Comparison of ENCODE assay signal across 9 cellular contexts in genomic region chr1:109773203-109773899, GRCh38. TPM values are rescaled to one million over a fixed set of nuclear protein-coding genes. Genes with fewer than 3 reads are reported as not detected.
DNase-seq lines count a peak whose midpoint lies in the region; ATAC-seq and TF ChIP-seq lines count a peak whose summit lies in the region.
"Had no signal": no experiment of that assay in that cellular context is flagged by ENCODE, and none has a peak within 500 bp of the region (broad histone marks: within the 10 kb centered on the region; RNA-seq: fewer than 3 reads in every experiment).

No MANE protein-coding gene starts in this region.

- BruUV-seq in Panc1 (replicated peaks; lab: Mats Ljungman, UMichigan) = no TSS peak

- CTCF ChIA-PET in Panc1 (lab: Charles Lee) = interaction anchor here (0.6 to 2.1 kb wide), 2 partner anchors 133 to 346 kb away, joined by 17 read pairs; no protein-coding TSS in a partner anchor

- DNase-seq in COLO829 (ENCODE audit: low spot score) (peak; percentile 63), GM20000 (ENCODE audit: low spot score) (peak; percentile 79), LHCN-M2 (ENCODE audit: low read depth) (peak; percentile 80), Panc1 (ENCODE audit: low read depth, low spot score) (peak; percentile 51), fibroblast of pulmonary artery (ENCODE audit: low read depth) (peak; percentile 92), nucleus accumbens (lab: John Stamatoyannopoulos, UW) (peak in 51 of 56 donors; percentile 17 to 87 (median 62)), thyroid gland (peak; percentile 85 to 88)
- peak; percentile 71 to 77 for DNase-seq in activated T-cell treated with anti-CD3 and anti-CD28 coated beads, Interleukin-2, amount 50 U/mL, for 72 hours

- H3K27me3 Mint-ChIP-seq in activated T-cell treated with anti-CD3 and anti-CD28 coated beads, Interleukin-2, amount 50 U/mL, for 72 hours (ENCODE audit: low read depth) = peaks cover 8% of the 10 kb centered on the region

- H3K9me3 ChIP-seq in Panc1 (ENCODE audit: control insufficient read depth, insufficient read depth, low read depth, low read length) = no peaks in the 10 kb centered on the region
- no peaks in the 10 kb centered on the region for H3K9me3 ChIP-seq in thyroid gland

- TF ChIP-seq POLR2A in thyroid gland (IDR thresholded peaks at IDR 0.05) = no peak

- H3K27ac Mint-ChIP-seq in activated T-cell treated with anti-CD3 and anti-CD28 coated beads, Interleukin-2, amount 50 U/mL, for 72 hours = no peak overlapping the region
- H3K27ac Mint-ChIP-seq: T-helper 1 cell treated with Interleukin-12 subunit alpha and Interleukin-12 subunit beta and Interleukin-4 antibody, amounts not matched to agents 30 μg/mL and 1 μg/mL, for 36 hours had no signal

- peaks cover 8% of the 10 kb centered on the region for H3K4me1 Mint-ChIP-seq in activated T-cell treated with anti-CD3 and anti-CD28 coated beads, Interleukin-2, amount 50 U/mL, for 72 hours (ENCODE audit: low read depth)

- H3K36me3 ChIP-seq in Panc1 (ENCODE audit: control insufficient read depth, insufficient read depth, low read length) (no peaks in the 10 kb centered on the region), thyroid gland (no peaks in the 10 kb centered on the region)

- H3K4me1 ChIP-seq in Panc1 (ENCODE audit: control insufficient read depth, insufficient read depth, low read length) (peaks cover 26% of the 10 kb centered on the region), thyroid gland (peaks cover 0 to 21% of the 10 kb centered on the region in 2 donors)

- H3K36me3 Mint-ChIP-seq in activated T-cell treated with anti-CD3 and anti-CD28 coated beads, Interleukin-2, amount 50 U/mL, for 72 hours (ENCODE audit: insufficient read depth in 2 of 2) = no peaks in the 10 kb centered on the region

- POLR2A ChIA-PET in Panc1 (lab: Charles Lee) = no interaction called here

- WGBS in thyroid gland, 2 donors = 36 to 65% methylated on average over 12 to 13 of the region's 17 CpGs

- no peak overlapping the region for H3K4me3 Mint-ChIP-seq in activated T-cell treated with anti-CD3 and anti-CD28 coated beads, Interleukin-2, amount 50 U/mL, for 72 hours
- H3K4me3 Mint-ChIP-seq: T-helper 1 cell treated with Interleukin-12 subunit alpha and Interleukin-12 subunit beta and Interleukin-4 antibody, amounts not matched to agents 30 μg/mL and 1 μg/mL, for 36 hours had no signal

- H3K27ac ChIP-seq in Panc1 (ENCODE audit: low read length) (no peak overlapping the region), thyroid gland (no peak overlapping the region)

- no peaks in the 10 kb centered on the region for H3K27me3 ChIP-seq in Panc1 (ENCODE audit: control insufficient read depth, insufficient read depth, low read length)
- no peaks in the 10 kb centered on the region for H3K27me3 ChIP-seq in thyroid gland

- peak; percentile 85 for ATAC-seq in Panc1
- ATAC-seq in activated T-cell treated with anti-CD3 and anti-CD28 coated beads, Interleukin-2, amount 50 U/mL, for 72 hours (replicated peaks in 1 of 2) = peak; percentile 81 to 83

- peak; percentile 80 for TF ChIP-seq CTCF in GM20000 (IDR thresholded peaks at IDR 0.05; ENCODE audit: extremely low read depth, missing control alignments)
- TF ChIP-seq CTCF in Panc1 (IDR thresholded peaks at IDR 0.05) = peak; percentile 90
- peak; percentile 96 for TF ChIP-seq CTCF in fibroblast of pulmonary artery (IDR thresholded peaks at IDR 0.05; ENCODE audit: low read length, missing control alignments)
- TF ChIP-seq CTCF in thyroid gland (IDR thresholded peaks at IDR 0.05) = peak; percentile 54 to 96 (median 94)

- in situ Hi-C loops in Panc1 (cut with HindIII; ENCODE audit: low pct_unique_long_range_greater_than_20kb, low sequenced_read_pairs) = no loop called here

- H3K9me3 Mint-ChIP-seq in activated T-cell treated with anti-CD3 and anti-CD28 coated beads, Interleukin-2, amount 50 U/mL, for 72 hours = no peaks in the 10 kb centered on the region
- H3K9me3 Mint-ChIP-seq: T-helper 1 cell treated with Interleukin-12 subunit alpha and Interleukin-12 subunit beta and Interleukin-4 antibody, amounts not matched to agents 30 μg/mL and 1 μg/mL, for 36 hours had no signal

- intact Hi-C loops in Panc1 (cut with micrococcal nuclease; ENCODE audit: unreplicated experiment) = loop anchor here (2.0 to 5.0 kb wide), 2 partner anchors 131 to 226 kb away; partner anchors contain the start of gene GNAI3
- intact Hi-C loops in thyroid gland (cut with DNase I) = loop anchor here (2.0 kb wide), 1 partner anchor 133 kb away; no protein-coding TSS in a partner anchor

- no peak overlapping the region for H3K4me3 ChIP-seq in Panc1 (ENCODE audit: low read depth in 2 of 2, low read length in 2 of 2)
- H3K4me3 ChIP-seq in fibroblast of pulmonary artery (replicated peaks; ENCODE audit: low read depth, low read length) = no peak overlapping the region
- no peak overlapping the region for H3K4me3 ChIP-seq in thyroid gland (replicated peaks in 1 of 3)

RNA-seq across cellular contexts. Expression of gene EPS8L3, which starts 9.6 kb away (rescaled TPM):
- total RNA-seq in LHCN-M2 (2014; rRNA removed) = not detected in 2 replicates
- not detected for polyA plus RNA-seq in LHCN-M2 (2012)
- total RNA-seq in Panc1 (2021; ENCODE audit: unreplicated experiment) = not detected
- polyA plus RNA-seq in Panc1 (2012; ENCODE audit: insufficient read length) = not detected
- not detected for total RNA-seq in activated T-cell treated with anti-CD3 and anti-CD28 coated beads, Interleukin-2, amount 50 U/mL, for 72 hours
- not detected for total RNA-seq in thyroid gland

RNA-seq across cellular contexts. Expression of gene GSTM3, which starts 32.5 kb away (rescaled TPM):
- total RNA-seq in LHCN-M2 (2014; rRNA removed) = 13.2 and 16.3 TPM in 2 replicates
- polyA plus RNA-seq in LHCN-M2 (2012) = 49.9 TPM
- total RNA-seq in Panc1 (2021; ENCODE audit: unreplicated experiment) = 93.1 TPM
- 78.4 TPM for polyA plus RNA-seq in Panc1 (2012; ENCODE audit: insufficient read length)
- total RNA-seq in activated T-cell treated with anti-CD3 and anti-CD28 coated beads, Interleukin-2, amount 50 U/mL, for 72 hours = 10 to 100 TPM in 1 of 2 donors, 1 to 10 TPM in 1; 8.1 to 13.3 TPM
- total RNA-seq in thyroid gland = 100 to 1,000 TPM in 3 of 4 donors, 10 to 100 TPM in 1; 61.1 to 162 (median 132) TPM
